ENCODE assay signal across 21 cellular contexts in genomic region chr2:108974674-108975073, GRCh38. TPM values are rescaled to one million over a fixed set of nuclear protein-coding genes. Genes with fewer than 3 reads are reported as not detected.
"Had no signal": no experiment of that assay in that cellular context is flagged by ENCODE, and none has a peak within 500 bp of the region (broad histone marks: within the 10 kb centered on the region; RNA-seq: fewer than 3 reads in every experiment).

No MANE protein-coding gene starts in this region.

- ATAC-seq: stimulated activated naive B cell treated with anti-CD40 and anti-IgM and Interleukin-4, amounts not matched to agents 10 μg/mL and 1 μg/mL and 100 μg/mL, for 72 hours had no signal

- H3K27ac Mint-ChIP-seq: activated CD4-positive, alpha-beta memory T cell treated with anti-CD3 and anti-CD28 coated beads, Interleukin-2, amount 10 ng/mL, durations not matched to agents 7 days and 5 days; activated T-helper 1 cell treated with anti-CD3 and anti-CD28 coated beads, Interleukin-12 subunit alpha, Interleukin-12 subunit beta, Interleukin-2, Interleukin-4 antibody, amounts not matched to agents 30 ng/mL and 10 ng/mL and 1 ng/mL, durations not matched to agents 14 hours and 24 hours and 36 hours; immature natural killer cell; nephron; stimulated activated naive B cell treated with anti-CD40 and anti-IgM and Interleukin-4, amounts not matched to agents 10 μg/mL and 1 μg/mL and 100 μg/mL, for 72 hours had no signal

- H3K9me3 Mint-ChIP-seq: activated CD4-positive, alpha-beta memory T cell treated with anti-CD3 and anti-CD28 coated beads, Interleukin-2, amount 10 ng/mL, durations not matched to agents 7 days and 5 days; activated T-helper 1 cell treated with anti-CD3 and anti-CD28 coated beads, Interleukin-12 subunit alpha, Interleukin-12 subunit beta, Interleukin-2, Interleukin-4 antibody, amounts not matched to agents 30 ng/mL and 10 ng/mL and 1 ng/mL, durations not matched to agents 14 hours and 24 hours and 36 hours; immature natural killer cell; nephron; stimulated activated naive B cell treated with anti-CD40 and anti-IgM and Interleukin-4, amounts not matched to agents 10 μg/mL and 1 μg/mL and 100 μg/mL, for 72 hours had no signal

- FAIRE-seq: frontal cortex had no signal

- H3K27me3 ChIP-seq: ascending aorta, breast epithelium, thyroid gland, uterus had no signal

- H3K9me3 ChIP-seq: ascending aorta, breast epithelium, thyroid gland, uterus had no signal

- H3K27ac ChIP-seq: ascending aorta, breast epithelium, epithelial cell of prostate, thyroid gland, uterus, VCaP had no signal

- H3K4me3 Mint-ChIP-seq: activated CD4-positive, alpha-beta memory T cell treated with anti-CD3 and anti-CD28 coated beads, Interleukin-2, amount 10 ng/mL, durations not matched to agents 7 days and 5 days; activated T-helper 1 cell treated with anti-CD3 and anti-CD28 coated beads, Interleukin-12 subunit alpha, Interleukin-12 subunit beta, Interleukin-2, Interleukin-4 antibody, amounts not matched to agents 30 ng/mL and 10 ng/mL and 1 ng/mL, durations not matched to agents 14 hours and 24 hours and 36 hours; immature natural killer cell; nephron; stimulated activated naive B cell treated with anti-CD40 and anti-IgM and Interleukin-4, amounts not matched to agents 10 μg/mL and 1 μg/mL and 100 μg/mL, for 72 hours had no signal

- H3K4me1 Mint-ChIP-seq: activated CD4-positive, alpha-beta memory T cell treated with anti-CD3 and anti-CD28 coated beads, Interleukin-2, amount 10 ng/mL, durations not matched to agents 7 days and 5 days; immature natural killer cell; stimulated activated naive B cell treated with anti-CD40 and anti-IgM and Interleukin-4, amounts not matched to agents 10 μg/mL and 1 μg/mL and 100 μg/mL, for 72 hours had no signal

- H3K36me3 ChIP-seq: ascending aorta, breast epithelium, thyroid gland, uterus had no signal

- H3K4me1 ChIP-seq: ascending aorta, breast epithelium, thyroid gland, uterus had no signal

- H3K36me3 Mint-ChIP-seq: immature natural killer cell; stimulated activated naive B cell treated with anti-CD40 and anti-IgM and Interleukin-4, amounts not matched to agents 10 μg/mL and 1 μg/mL and 100 μg/mL, for 72 hours had no signal

- DNase-seq: activated CD4-positive, alpha-beta memory T cell treated with anti-CD3 and anti-CD28 coated beads, Interleukin-2, amount 10 ng/mL, durations not matched to agents 7 days and 5 days; activated naive CD4-positive, alpha-beta T cell; dermis blood vessel endothelial cell; head of caudate nucleus; immature natural killer cell; occipital lobe; stimulated activated CD4-positive, alpha-beta T cell treated with anti-CD3 and anti-CD28 coated beads, Interleukin-2, amount 100 ng/mL, for 48 hours; stimulated activated naive B cell treated with anti-CD40 and anti-IgM and Interleukin-4, amounts not matched to agents 10 μg/mL and 1 μg/mL and 100 μg/mL, for 72 hours; thyroid gland; uterus had no signal

- H3K4me3 ChIP-seq: ascending aorta, breast epithelium, thyroid gland, uterus had no signal

- H3K27me3 Mint-ChIP-seq: activated CD4-positive, alpha-beta memory T cell treated with anti-CD3 and anti-CD28 coated beads, Interleukin-2, amount 10 ng/mL, durations not matched to agents 7 days and 5 days had no signal

RNA-seq across cellular contexts. Expression of gene EDAR, which starts 14.3 kb away (rescaled TPM):
- total RNA-seq: activated CD4-positive, alpha-beta memory T cell treated with anti-CD3 and anti-CD28 coated beads, Interleukin-2, amount 10 ng/mL, durations not matched to agents 7 days and 5 days; ascending aorta; chondrocyte; dermis blood vessel endothelial cell; mesenteric fat pad; occipital lobe; posterior vena cava; skeletal muscle tissue; thyroid gland had no signal
- polyA plus RNA-seq: immature natural killer cell had no signal
